Comparison of ENCODE assay signal across 10 cellular contexts in the genomic region with DNA sequence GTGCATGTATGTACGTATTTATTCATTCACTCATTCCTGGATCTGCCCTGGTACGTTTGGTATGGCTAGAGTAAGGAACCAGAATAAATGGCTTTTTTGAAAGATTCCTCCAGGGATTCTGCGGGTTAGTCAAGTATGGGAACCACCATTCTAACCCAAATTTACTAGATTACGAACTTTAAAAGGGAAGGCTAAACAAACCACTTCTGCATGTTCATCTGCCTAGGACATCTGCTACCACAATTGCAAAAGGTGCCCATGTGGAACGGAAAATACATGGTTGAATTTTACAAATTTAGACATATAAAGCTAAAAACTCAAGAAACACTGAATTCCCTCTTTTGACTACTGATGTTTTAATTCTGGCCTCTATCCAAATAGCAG. TPM values are rescaled to one million over a fixed set of nuclear protein-coding genes. Genes with fewer than 3 reads are reported as not detected.
DNase-seq lines count a peak whose midpoint lies in the region; ATAC-seq and TF ChIP-seq lines count a peak whose summit lies in the region.
"Had no signal": no experiment of that assay in that cellular context is flagged by ENCODE, and none has a peak within 500 bp of the region (broad histone marks: within the 10 kb centered on the region; RNA-seq: fewer than 3 reads in every experiment).

No MANE protein-coding gene starts in this region.

- H3K4me2 ChIP-seq in BLaER1 treated with 17β-estradiol and CSF1 and Interleukin-3, amounts not matched to agents 10 nM and 100 nM: peak overlapping the region; percentile 80 to 99 (median 95)

- POLR2A ChIA-PET in T-cell (lab: Charles Lee): interaction anchor here (0.6 to 1.4 kb wide), 13 partner anchors 9 to 63 kb away, joined by 3 to 23 read pairs (median 5); no protein-coding TSS in a partner anchor

- peak overlapping the region; percentile 92 to 94 for H3K27ac Mint-ChIP-seq in T-cell
- H3K27ac Mint-ChIP-seq in mesothelial cell of epicardium: peak overlapping the region; percentile 64

- H3K4me1 Mint-ChIP-seq in T-cell (peaks cover 86 to 92% (median 87%) of the 10 kb centered on the region in 3 donors), mesothelial cell of epicardium (peaks cover 45% of the 10 kb centered on the region)

- peak overlapping the region; percentile 60 to 70 (median 66) for H3K4me3 Mint-ChIP-seq in T-cell
- H3K4me3 Mint-ChIP-seq in mesothelial cell of epicardium: no peak overlapping the region

- H3K9ac ChIP-seq in BLaER1 treated with 17β-estradiol and CSF1 and Interleukin-3, amounts not matched to agents 10 nM and 100 nM: peak overlapping the region; percentile 56 to 82 (median 77); a peak in 21 of 22 replicates

- H3K27ac ChIP-seq in BLaER1 treated with 17β-estradiol and CSF1 and Interleukin-3, amounts not matched to agents 10 nM and 100 nM: peak overlapping the region; percentile 66 to 93 (median 90)
- H3K27ac ChIP-seq: thyroid gland had no signal

- no peak for ATAC-seq in T-cell (replicated peaks in 1 of 4)
- ATAC-seq in GM19455 (IDR thresholded peaks at IDR 0.05; ENCODE audit: unreplicated experiment): no peak
- ATAC-seq in HG03045 (IDR thresholded peaks at IDR 0.05; ENCODE audit: unreplicated experiment): no peak
- no peak for ATAC-seq in GM21576 (IDR thresholded peaks at IDR 0.05; ENCODE audit: unreplicated experiment)

- peak overlapping the region in 8 of 10 experiments; percentile 11 to 49 (median 42); a peak in 9 of 20 replicates for H3K4me3 ChIP-seq in BLaER1 treated with 17β-estradiol and CSF1 and Interleukin-3, amounts not matched to agents 10 nM and 100 nM
- peak overlapping the region; percentile 26 for H3K4me3 ChIP-seq in GM06990 (replicated peaks; ENCODE audit: low read depth, low read length)
- H3K4me3 ChIP-seq: thyroid gland had no signal

- no peaks in the 10 kb centered on the region for H3K9me3 ChIP-seq in BLaER1 treated with 17β-estradiol and CSF1 and Interleukin-3, amounts not matched to agents 10 nM and 100 nM (replicated peaks in 1 of 11)
- H3K9me3 ChIP-seq: thyroid gland had no signal

- peaks cover 60 to 97% (median 88%) of the 10 kb centered on the region in 10 experiments for H3K4me1 ChIP-seq in BLaER1 treated with 17β-estradiol and CSF1 and Interleukin-3, amounts not matched to agents 10 nM and 100 nM

- no peaks in the 10 kb centered on the region for H3K27me3 Mint-ChIP-seq in T-cell
- H3K27me3 Mint-ChIP-seq in mesothelial cell of epicardium (ENCODE audit: low read depth): no peaks in the 10 kb centered on the region

- no peak for DNase-seq in GM06990 (ENCODE audit: extremely low read depth, insufficient read length)
- no peak for DNase-seq in T-cell
- DNase-seq in mesothelial cell of epicardium (ENCODE audit: low spot score in 2 of 2, unreplicated experiment in 2 of 2): no peak
- no peak for DNase-seq in SW480 (ENCODE audit: low spot score)
- DNase-seq: NCI-H187 treated with DMSO at 0.1 percent for 48 hours had no signal

- peaks cover 13% of the 10 kb centered on the region for H3K36me3 Mint-ChIP-seq in T-cell
- H3K36me3 Mint-ChIP-seq in mesothelial cell of epicardium: no peaks in the 10 kb centered on the region

- no peaks in the 10 kb centered on the region for H3K27me3 ChIP-seq in BLaER1 treated with 17β-estradiol and CSF1 and Interleukin-3, amounts not matched to agents 10 nM and 100 nM
- H3K27me3 ChIP-seq in GM06990 (replicated peaks; ENCODE audit: control insufficient read depth, insufficient read depth, low read length): no peaks in the 10 kb centered on the region
- H3K27me3 ChIP-seq: thyroid gland had no signal

- CTCF ChIA-PET in T-cell (lab: Charles Lee): interaction anchor here in 1 of 2 donors (0.5 to 1.9 kb wide), 15 partner anchors 9 to 51 kb away, joined by 3 to 13 read pairs (median 4); no protein-coding TSS in a partner anchor

- H4K20me1 ChIP-seq in BLaER1 treated with 17β-estradiol and CSF1 and Interleukin-3, amounts not matched to agents 10 nM and 100 nM: peaks cover 12 to 96% (median 31%) of the 10 kb centered on the region in 11 experiments; a peak in 21 of 22 replicates

- TF ChIP-seq CTCF in GM06990 (IDR thresholded peaks at IDR 0.05; ENCODE audit: insufficient read depth, low read length, poor library complexity, severe bottlenecking) (no peak), mesothelial cell of epicardium (IDR thresholded peaks at IDR 0.05; ENCODE audit: unreplicated experiment) (no peak)

- H3K36me3 ChIP-seq in BLaER1 treated with 17β-estradiol and CSF1 and Interleukin-3, amounts not matched to agents 10 nM and 100 nM: peaks cover 0 to 19% (median 0%) of the 10 kb centered on the region in 11 experiments; a peak in 4 of 22 replicates
- H3K36me3 ChIP-seq in GM06990 (ENCODE audit: control insufficient read depth, insufficient read depth, low read length): no peaks in the 10 kb centered on the region
- H3K36me3 ChIP-seq: thyroid gland had no signal

- H3K9me3 Mint-ChIP-seq in T-cell: no peaks in the 10 kb centered on the region
- no peaks in the 10 kb centered on the region for H3K9me3 Mint-ChIP-seq in mesothelial cell of epicardium

RNA-seq across cellular contexts. Expression of a gene that starts 22.1 kb away (rescaled TPM):
- total RNA-seq in T-cell (100 to 1,000 TPM; 357 to 509 (median 372) TPM), mesothelial cell of epicardium (40.3 to 44.3 TPM (median 42.8 TPM) in 3 replicates)
